In genomic region chr3:129006864-129007263, GRCh38 we compare ENCODE assay signal across 19 cellular contexts. TPM values are rescaled to one million over a fixed set of nuclear protein-coding genes. Genes with fewer than 3 reads are reported as not detected.
"Had no signal": no experiment of that assay in that cellular context is flagged by ENCODE, and none has a peak within 500 bp of the region (broad histone marks: within the 10 kb centered on the region; RNA-seq: fewer than 3 reads in every experiment).

No MANE protein-coding gene starts in this region.

- H3K4me3 ChIP-seq: adrenal gland, lung, ovary, thyroid gland, vagina had no signal

- H3K9me3 ChIP-seq: adrenal gland, ovary, thyroid gland, vagina had no signal

- H3K27ac ChIP-seq: adrenal gland, ovary, thyroid gland, vagina had no signal

- ATAC-seq: activated CD8-positive, alpha-beta T cell treated with anti-CD3 and anti-CD28 coated beads for 36 hours; stimulated activated effector memory CD8-positive, alpha-beta T cell treated with anti-CD3 and anti-CD28 coated beads, Interleukin-12 subunit alpha, Interleukin-12 subunit beta, amount 100 ng/mL, for 72 hours; T-helper 17 cell had no signal

- H3K27me3 ChIP-seq: ovary, thyroid gland had no signal

- H3K36me3 ChIP-seq: adrenal gland, ovary, thyroid gland, vagina had no signal

- DNase-seq: activated B cell treated with CpG ODN at 0.5 μM for 24 hours; activated CD4-positive, alpha-beta T cell treated with anti-CD3 and anti-CD28 coated beads for 48 hours; activated CD8-positive, alpha-beta T cell treated with anti-CD3 and anti-CD28 coated beads for 36 hours; activated effector memory CD4-positive, alpha-beta T cell treated with anti-CD3 and anti-CD28 coated beads, Interleukin-2, amount 50 U/mL, for 16 hours; activated T-cell treated with anti-CD3 and anti-CD28 coated beads, Interleukin-2, amount 50 U/mL, for 48 hours; adrenal gland; kidney glomerular epithelial cell; ovary; stimulated activated CD4-positive, alpha-beta T cell treated with anti-CD3 and anti-CD28 coated beads, Interleukin-12 subunit alpha, Interleukin-12 subunit beta, amount 100 ng/mL, for 4 hours; stimulated activated CD4-positive, alpha-beta T cell treated with anti-CD3 and anti-CD28 coated beads, Interleukin-2, amount 100 ng/mL, for 24 hours; T-helper 17 cell; thyroid gland had no signal

RNA-seq across cellular contexts. Expression of gene EFCC1, which starts 5.8 kb away (rescaled TPM):
- total RNA-seq: activated B cell treated with CpG ODN at 0.5 μM for 24 hours, epithelial cell of proximal tubule had no signal

RNA-seq across cellular contexts. Expression of gene CFAP92, which starts 13.0 kb away (rescaled TPM):
- total RNA-seq: activated B cell treated with CpG ODN at 0.5 μM for 24 hours, epithelial cell of proximal tubule, vagina had no signal

RNA-seq across cellular contexts. Expression of gene GP9, which starts 53.7 kb away (rescaled TPM):
- total RNA-seq: activated B cell treated with CpG ODN at 0.5 μM for 24 hours; activated CD8-positive, alpha-beta T cell treated with anti-CD3 and anti-CD28 coated beads for 36 hours; adrenal gland; dermis microvascular lymphatic vessel endothelial cell; epithelial cell of proximal tubule; mesothelial cell of epicardium; neural crest cell; ovary; thyroid gland; vagina had no signal
- polyA plus RNA-seq: ovary had no signal
